25 cellular contexts compared by ENCODE assay signal in genomic region chrX:30881797-30882196, GRCh38.
"Had no signal": no experiment of that assay in that cellular context is flagged by ENCODE, and none has a peak within 500 bp of the region (broad histone marks: within the 10 kb centered on the region; RNA-seq: fewer than 3 reads in every experiment).

No MANE protein-coding gene starts in this region.

- H3K27me3 Mint-ChIP-seq: naive thymus-derived CD8-positive, alpha-beta T cell; stimulated activated naive B cell treated with anti-CD40 and anti-IgM and Interleukin-4, amounts not matched to agents 10 μg/mL and 1 μg/mL and 100 μg/mL, for 72 hours had no signal

- H3K4me1 ChIP-seq: neural progenitor cell, vagina had no signal

- H3K27ac Mint-ChIP-seq: activated naive CD4-positive, alpha-beta T cell treated with anti-CD3 and anti-CD28 coated beads for 36 hours; mesothelial cell of epicardium; neural progenitor cell; stimulated activated naive B cell treated with anti-CD40 and anti-IgM and Interleukin-4, amounts not matched to agents 10 μg/mL and 1 μg/mL and 100 μg/mL, for 72 hours; WTC11 had no signal

- FAIRE-seq: bronchial epithelial cell had no signal

- H3K4me1 Mint-ChIP-seq: neural progenitor cell had no signal

- H3K9me3 ChIP-seq: esophagus squamous epithelium, gastroesophageal sphincter, sigmoid colon, vagina had no signal

- DNase-seq: activated CD4-positive, alpha-beta T cell treated with anti-CD3 and anti-CD28 coated beads for 48 hours; activated CD8-positive, alpha-beta memory T cell treated with anti-CD3 and anti-CD28 coated beads for 24 hours; activated CD8-positive, alpha-beta memory T cell treated with anti-CD3 and anti-CD28 coated beads, Interleukin-2, amount 50 U/mL, for 4 hours; activated naive CD4-positive, alpha-beta T cell treated with anti-CD3 and anti-CD28 coated beads for 36 hours; amygdala; esophagus squamous epithelium; head of caudate nucleus; hypothalamus; left ventricle myocardium superior; mammary epithelial cell; naive thymus-derived CD8-positive, alpha-beta T cell; retina; sigmoid colon; stimulated activated CD4-positive, alpha-beta T cell treated with anti-CD3 and anti-CD28 coated beads, Interleukin-15, amount 100 ng/mL, for 24 hours; stimulated activated naive B cell treated with anti-CD40 and anti-IgM and Interleukin-4, amounts not matched to agents 10 μg/mL and 1 μg/mL and 100 μg/mL, for 72 hours; SW 1271; trophoblast cell had no signal

- H3K9ac ChIP-seq: neural progenitor cell had no signal

- H2AFZ ChIP-seq: neural progenitor cell had no signal

- H3K27me3 ChIP-seq: esophagus squamous epithelium, gastroesophageal sphincter, neural progenitor cell, sigmoid colon, vagina had no signal

- H3K4me3 Mint-ChIP-seq: activated naive CD4-positive, alpha-beta T cell treated with anti-CD3 and anti-CD28 coated beads for 36 hours; mesothelial cell of epicardium; naive thymus-derived CD8-positive, alpha-beta T cell; neural progenitor cell; stimulated activated naive B cell treated with anti-CD40 and anti-IgM and Interleukin-4, amounts not matched to agents 10 μg/mL and 1 μg/mL and 100 μg/mL, for 72 hours; WTC11 had no signal

- H3K27ac ChIP-seq: coronary artery, esophagus squamous epithelium, gastroesophageal sphincter, neural progenitor cell, sigmoid colon, vagina had no signal

- ATAC-seq: gastroesophageal sphincter; left ventricle myocardium superior; naive thymus-derived CD8-positive, alpha-beta T cell; stimulated activated naive B cell treated with anti-CD40 and anti-IgM and Interleukin-4, amounts not matched to agents 10 μg/mL and 1 μg/mL and 100 μg/mL, for 72 hours; WTC11 had no signal

- H3K36me3 ChIP-seq: esophagus squamous epithelium, gastroesophageal sphincter, neural progenitor cell, sigmoid colon, vagina had no signal

- H3K36me3 Mint-ChIP-seq: mesothelial cell of epicardium, neural progenitor cell, WTC11 had no signal

- H3K4me2 ChIP-seq: neural progenitor cell, smooth muscle cell had no signal

- H3K9me3 Mint-ChIP-seq: activated naive CD4-positive, alpha-beta T cell treated with anti-CD3 and anti-CD28 coated beads for 36 hours; naive thymus-derived CD8-positive, alpha-beta T cell; neural progenitor cell; stimulated activated naive B cell treated with anti-CD40 and anti-IgM and Interleukin-4, amounts not matched to agents 10 μg/mL and 1 μg/mL and 100 μg/mL, for 72 hours; WTC11 had no signal

- H3K4me3 ChIP-seq: coronary artery, esophagus squamous epithelium, gastroesophageal sphincter, neural progenitor cell, sigmoid colon, smooth muscle cell, vagina had no signal
